Comparison of ENCODE assay signal across 19 cellular contexts in the genomic region with DNA sequence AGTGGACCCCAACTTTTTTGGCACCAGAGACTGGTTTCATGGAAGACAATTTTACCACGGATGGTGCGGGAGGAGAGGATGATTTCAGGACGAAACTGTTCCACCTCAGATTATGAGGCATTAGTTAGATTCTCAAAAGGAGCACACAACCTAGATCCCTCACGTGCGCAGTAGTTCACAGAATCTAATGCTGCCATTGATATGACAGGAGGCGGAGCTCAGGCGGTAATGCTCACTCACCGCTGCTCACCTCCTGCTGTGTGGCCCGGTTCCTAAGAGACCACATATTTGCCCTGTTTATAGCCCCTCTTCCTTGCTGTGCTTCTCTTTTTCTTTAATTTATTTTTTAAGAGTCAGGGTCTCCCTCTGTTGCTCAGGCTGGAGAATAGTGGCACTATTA. TPM values are rescaled to one million over a fixed set of nuclear protein-coding genes. Genes with fewer than 3 reads are reported as not detected.
A peak's percentile ranks its signal among the peaks of the same experiment; 100 is the strongest.
DNase-seq lines count a peak whose midpoint lies in the region; ATAC-seq and TF ChIP-seq lines count a peak whose summit lies in the region.
"Had no signal": no experiment of that assay in that cellular context is flagged by ENCODE, and none has a peak within 500 bp of the region (broad histone marks: within the 10 kb centered on the region; RNA-seq: fewer than 3 reads in every experiment).

No MANE protein-coding gene starts in this region.

- no peaks in the 10 kb centered on the region for H3K9me3 ChIP-seq in BLaER1 treated with 17β-estradiol and CSF1 and Interleukin-3, amounts not matched to agents 10 nM and 100 nM (replicated peaks in 1 of 11)
- H3K9me3 ChIP-seq in adrenal gland (replicated peaks in 1 of 3) (no peaks in the 10 kb centered on the region), transverse colon (no peaks in the 10 kb centered on the region)

- no peaks in the 10 kb centered on the region for H3K9me3 Mint-ChIP-seq in T-helper 2 cell treated with Interferon-gamma antibody and Interleukin-4, amounts not matched to agents 5 μg/mL and 100 μg/mL, for 36 hours
- no peaks in the 10 kb centered on the region for H3K9me3 Mint-ChIP-seq in activated naive CD8-positive, alpha-beta T cell treated with anti-CD3 and anti-CD28 coated beads, Interleukin-2, amount 10 ng/mL, durations not matched to agents 7 days and 5 days
- H3K9me3 Mint-ChIP-seq: CD4-positive, CD25-positive, alpha-beta regulatory T cell had no signal

- H3K36me3 ChIP-seq in BLaER1 treated with 17β-estradiol and CSF1 and Interleukin-3, amounts not matched to agents 10 nM and 100 nM = no peaks in the 10 kb centered on the region
- H3K36me3 ChIP-seq in adrenal gland (replicated peaks in 1 of 2) (no peaks in the 10 kb centered on the region), transverse colon (no peaks in the 10 kb centered on the region)

- H3K27ac ChIP-seq in BLaER1 treated with 17β-estradiol and CSF1 and Interleukin-3, amounts not matched to agents 10 nM and 100 nM = peak overlapping the region in 4 of 11 experiments; percentile 19 to 72 (median 64); a peak in 4 of 22 replicates
- no peak overlapping the region for H3K27ac ChIP-seq in adrenal gland
- H3K27ac ChIP-seq in transverse colon = no peak overlapping the region

- POLR2A ChIA-PET in activated naive CD8-positive, alpha-beta T cell treated with anti-CD3 and anti-CD28 coated beads, Interleukin-2, amount 10 ng/mL, durations not matched to agents 7 days and 5 days (lab: Charles Lee) = interaction anchor here (0.6 to 1.3 kb wide), 2 partner anchors 28 to 90 kb away, joined by 4 to 5 read pairs; no protein-coding TSS in a partner anchor

- H3K27ac Mint-ChIP-seq in T-helper 2 cell treated with Interferon-gamma antibody and Interleukin-4, amounts not matched to agents 5 μg/mL and 100 μg/mL, for 36 hours = peak overlapping the region; percentile 81
- peak overlapping the region; percentile 89 for H3K27ac Mint-ChIP-seq in activated naive CD8-positive, alpha-beta T cell treated with anti-CD3 and anti-CD28 coated beads, Interleukin-2, amount 10 ng/mL, durations not matched to agents 7 days and 5 days
- H3K27ac Mint-ChIP-seq: CD4-positive, CD25-positive, alpha-beta regulatory T cell had no signal

- in situ Hi-C loops in transverse colon (cut with MboI; ENCODE audit: low pct_ligation_motif_present in 1 of 4, low pct_unique_long_range_greater_than_20kb in 1 of 4, low sequenced_read_pairs in 3 of 4) = loop anchor here in 3 of 4 donors (10.0 to 25.0 kb wide), 2 partner anchors 160 to 178 kb away; a partner anchor contains a TSS

- H3K4me1 ChIP-seq in BLaER1 treated with 17β-estradiol and CSF1 and Interleukin-3, amounts not matched to agents 10 nM and 100 nM = peaks cover 52 to 98% (median 98%) of the 10 kb centered on the region in 10 experiments
- H3K4me1 ChIP-seq in adrenal gland (replicated peaks in 1 of 2) = peaks cover 0 to 9% of the 10 kb centered on the region in 2 donors
- peaks cover 3 to 11% (median 9%) of the 10 kb centered on the region in 4 donors for H3K4me1 ChIP-seq in transverse colon

- 81 to 91% (median 87%) methylated on average over 9 of the region's 9 CpGs for WGBS in adrenal gland, 4 donors
- 73 to 85% methylated on average over 4 to 9 of the region's 9 CpGs for WGBS in transverse colon (ENCODE audit: low coverage in 1 of 2), 2 donors

- ATAC-seq in activated naive CD8-positive, alpha-beta T cell treated with anti-CD3 and anti-CD28 coated beads, Interleukin-2, amount 10 ng/mL, durations not matched to agents 7 days and 5 days (ENCODE audit: low read depth) = no peak

- TF ChIP-seq POLR2A in adrenal gland (IDR thresholded peaks at IDR 0.05) (no peak), transverse colon (IDR thresholded peaks at IDR 0.05) (no peak)

- peak overlapping the region; percentile 1 for H3K4me3 Mint-ChIP-seq in T-helper 2 cell treated with Interferon-gamma antibody and Interleukin-4, amounts not matched to agents 5 μg/mL and 100 μg/mL, for 36 hours
- peak overlapping the region; percentile 70 for H3K4me3 Mint-ChIP-seq in activated naive CD8-positive, alpha-beta T cell treated with anti-CD3 and anti-CD28 coated beads, Interleukin-2, amount 10 ng/mL, durations not matched to agents 7 days and 5 days

- intact Hi-C loops in adrenal gland (cut with DNase I) = loop anchor here (10.0 kb wide), 2 partner anchors 140 to 170 kb away; a partner anchor contains a TSS
- intact Hi-C loops in transverse colon (cut with DNase I; ENCODE audit: low total_unique reads) = no loop called here

- no peak overlapping the region for H3K4me3 ChIP-seq in BLaER1 treated with 17β-estradiol and CSF1 and Interleukin-3, amounts not matched to agents 10 nM and 100 nM
- H3K4me3 ChIP-seq in adrenal gland = no peak overlapping the region
- no peak overlapping the region for H3K4me3 ChIP-seq in transverse colon

- no peak for DNase-seq in T-helper 2 cell treated with Interferon-gamma antibody and Interleukin-4, amounts not matched to agents 5 μg/mL and 100 μg/mL, for 36 hours (ENCODE audit: low spot score)
- no peak for DNase-seq in T-helper 2 cell
- DNase-seq in NCI-H2227 treated with DMSO at 0.1 percent for 48 hours (lab: John Stamatoyannopoulos, UW) = peak; percentile 20
- no peak for DNase-seq in activated naive CD8-positive, alpha-beta T cell treated with anti-CD3 and anti-CD28 coated beads, Interleukin-2, amount 10 ng/mL, durations not matched to agents 7 days and 5 days
- no peak for DNase-seq in NCI-H1105 treated with DMSO at 0.1 percent for 48 hours (lab: John Stamatoyannopoulos, UW)
- DNase-seq in adrenal gland = no peak
- no peak for DNase-seq in transverse colon
- DNase-seq: Calu3, DND-41, GDM1, HCEC 1CT, Kasumi-1, NCI-H1417 treated with DMSO at 0.1 percent for 48 hours, NCI-H2081, NCI-H774, SHP77 treated with DMSO at 0.1 percent for 48 hours had no signal

- H3K9ac ChIP-seq in BLaER1 treated with 17β-estradiol and CSF1 and Interleukin-3, amounts not matched to agents 10 nM and 100 nM = peak overlapping the region in 4 of 11 experiments; percentile 15 to 70 (median 48); a peak in 2 of 22 replicates

- TF ChIP-seq EP300 in transverse colon (IDR thresholded peaks at IDR 0.05; ENCODE audit: low read depth) = no peak

- TF ChIP-seq CTCF in adrenal gland (IDR thresholded peaks at IDR 0.05) (no peak), transverse colon (IDR thresholded peaks at IDR 0.05) (no peak)

- peak overlapping the region; percentile 79 to 97 (median 92); a peak in 20 of 22 replicates for H3K4me2 ChIP-seq in BLaER1 treated with 17β-estradiol and CSF1 and Interleukin-3, amounts not matched to agents 10 nM and 100 nM

- peaks cover 7% of the 10 kb centered on the region for H3K27me3 Mint-ChIP-seq in T-helper 2 cell treated with Interferon-gamma antibody and Interleukin-4, amounts not matched to agents 5 μg/mL and 100 μg/mL, for 36 hours (ENCODE audit: low read depth)
- peaks cover 12% of the 10 kb centered on the region for H3K27me3 Mint-ChIP-seq in activated naive CD8-positive, alpha-beta T cell treated with anti-CD3 and anti-CD28 coated beads, Interleukin-2, amount 10 ng/mL, durations not matched to agents 7 days and 5 days

- peaks cover 0 to 10% (median 0%) of the 10 kb centered on the region in 11 experiments; a peak in 2 of 22 replicates for H4K20me1 ChIP-seq in BLaER1 treated with 17β-estradiol and CSF1 and Interleukin-3, amounts not matched to agents 10 nM and 100 nM

- peaks cover 64% of the 10 kb centered on the region for H3K4me1 Mint-ChIP-seq in T-helper 2 cell treated with Interferon-gamma antibody and Interleukin-4, amounts not matched to agents 5 μg/mL and 100 μg/mL, for 36 hours (ENCODE audit: low read depth)
- H3K4me1 Mint-ChIP-seq in activated naive CD8-positive, alpha-beta T cell treated with anti-CD3 and anti-CD28 coated beads, Interleukin-2, amount 10 ng/mL, durations not matched to agents 7 days and 5 days = peaks cover 59% of the 10 kb centered on the region

- peaks cover 26 to 34% (median 28%) of the 10 kb centered on the region in 11 experiments for H3K27me3 ChIP-seq in BLaER1 treated with 17β-estradiol and CSF1 and Interleukin-3, amounts not matched to agents 10 nM and 100 nM
- H3K27me3 ChIP-seq in adrenal gland (peaks cover 16% of the 10 kb centered on the region), transverse colon (peaks cover 50% of the 10 kb centered on the region)

- no peaks in the 10 kb centered on the region for H3K36me3 Mint-ChIP-seq in T-helper 2 cell treated with Interferon-gamma antibody and Interleukin-4, amounts not matched to agents 5 μg/mL and 100 μg/mL, for 36 hours (ENCODE audit: low read depth)
- H3K36me3 Mint-ChIP-seq in activated naive CD8-positive, alpha-beta T cell treated with anti-CD3 and anti-CD28 coated beads, Interleukin-2, amount 10 ng/mL, durations not matched to agents 7 days and 5 days = peaks cover 2% of the 10 kb centered on the region
- H3K36me3 Mint-ChIP-seq: CD4-positive, CD25-positive, alpha-beta regulatory T cell had no signal

RNA-seq across cellular contexts. Expression of a gene that starts 4.6 kb away (rescaled TPM):
- 10 to 100 TPM; 13.7 to 13.9 TPM for total RNA-seq in activated naive CD8-positive, alpha-beta T cell treated with anti-CD3 and anti-CD28 coated beads, Interleukin-2, amount 10 ng/mL, durations not matched to agents 7 days and 5 days
- total RNA-seq in adrenal gland = 10 to 100 TPM in 1 of 8 donors, 1 to 10 TPM in 2, under 1 TPM in 4, not detected in 1; 0.26 to 11.2 (median 0.78) TPM
- polyA plus RNA-seq in adrenal gland = 10 to 100 TPM in 2 of 3 donors, 1 to 10 TPM in 1; 1.1 to 22.6 (median 13.6) TPM
- 1 to 10 TPM in 1 of 4 donors, under 1 TPM in 2, not detected in 1; 0.20 to 2.6 (median 0.64) TPM for total RNA-seq in transverse colon
- total RNA-seq: Calu3 had no signal

RNA-seq across cellular contexts. Expression of a gene that starts 6.3 kb away (rescaled TPM):
- total RNA-seq in activated naive CD8-positive, alpha-beta T cell treated with anti-CD3 and anti-CD28 coated beads, Interleukin-2, amount 10 ng/mL, durations not matched to agents 7 days and 5 days = under 1 TPM; 0.47 to 0.48 TPM
- 1 to 10 TPM in 1 of 8 donors, under 1 TPM in 5, not detected in 2; 0.04 to 1.3 (median 0.25) TPM for total RNA-seq in adrenal gland
- polyA plus RNA-seq in adrenal gland = 1 to 10 TPM in 2 of 3 donors, under 1 TPM in 1; 0.22 to 8.7 (median 1.5) TPM
- not detected for total RNA-seq in transverse colon
- total RNA-seq: Calu3 had no signal
- polyA plus RNA-seq: CD4-positive, CD25-positive, alpha-beta regulatory T cell had no signal

RNA-seq across cellular contexts. Expression of a gene that starts 28.3 kb away (rescaled TPM):
- under 1 TPM; 0.28 TPM for total RNA-seq in activated naive CD8-positive, alpha-beta T cell treated with anti-CD3 and anti-CD28 coated beads, Interleukin-2, amount 10 ng/mL, durations not matched to agents 7 days and 5 days
- total RNA-seq in adrenal gland = 10 to 100 TPM in 5 of 8 donors, 1 to 10 TPM in 3; 4.7 to 31.1 (median 12.8) TPM
- polyA plus RNA-seq in adrenal gland = 10 to 100 TPM in 1 of 3 donors, 1 to 10 TPM in 2; 4.2 to 15.1 (median 6.2) TPM
- total RNA-seq in transverse colon = 1 to 10 TPM; 1.8 to 5.6 (median 3.7) TPM
- polyA plus RNA-seq: CD4-positive, CD25-positive, alpha-beta regulatory T cell had no signal

RNA-seq across cellular contexts. Expression of a gene that starts 48.6 kb away (rescaled TPM):
- total RNA-seq in activated naive CD8-positive, alpha-beta T cell treated with anti-CD3 and anti-CD28 coated beads, Interleukin-2, amount 10 ng/mL, durations not matched to agents 7 days and 5 days = 10 to 100 TPM; 86.0 to 89.2 TPM
- total RNA-seq in adrenal gland = 1 to 10 TPM in 5 of 8 donors, under 1 TPM in 2, not detected in 1; 0.61 to 4.8 (median 2.2) TPM
- polyA plus RNA-seq in adrenal gland = 1 to 10 TPM in 1 of 3 donors, under 1 TPM in 2; 0.40 to 3.9 (median 0.91) TPM
- 1 to 10 TPM in 3 of 4 donors, not detected in 1; 1.9 to 5.9 (median 3.4) TPM for total RNA-seq in transverse colon

RNA-seq across cellular contexts. Expression of a gene that starts 55.2 kb away (rescaled TPM):
- total RNA-seq in activated naive CD8-positive, alpha-beta T cell treated with anti-CD3 and anti-CD28 coated beads, Interleukin-2, amount 10 ng/mL, durations not matched to agents 7 days and 5 days = not detected
- total RNA-seq in adrenal gland (under 1 TPM in 4 of 8 donors, not detected in 4; 0.11 to 0.39 (median 0.23) TPM), transverse colon (1 to 10 TPM in 1 of 4 donors, not detected in 3; 1.2 TPM)
- polyA plus RNA-seq in adrenal gland = 1 to 10 TPM in 2 of 3 donors, under 1 TPM in 1; 0.20 to 4.6 (median 1.2) TPM
- total RNA-seq: A673; Calu3; CD4-positive, CD25-positive, alpha-beta regulatory T cell had no signal
- polyA plus RNA-seq: CD4-positive, CD25-positive, alpha-beta regulatory T cell had no signal
